In genomic region chr15:51750942-51751686, GRCh38 we compare ENCODE assay signal across 8 cellular contexts. TPM values are rescaled to one million over a fixed set of nuclear protein-coding genes. Genes with fewer than 3 reads are reported as not detected.
DNase-seq lines count a peak whose midpoint lies in the region; ATAC-seq, FAIRE-seq and TF ChIP-seq lines count a peak whose summit lies in the region.

Gene TMOD2 (plus strand): TSS chr15:51751597. CDS start chr15:51766442, 14,845 bp downstream.

- H3K27me3 ChIP-seq in HUES48 (ENCODE audit: control insufficient read depth, insufficient read depth, low read length) = peaks cover 60% of the 10 kb centered on the region
- H3K27me3 ChIP-seq in keratinocyte (ENCODE audit: control insufficient read depth, extremely low read depth, insufficient read depth, low read length) = peaks cover 4% of the 10 kb centered on the region

- dilution Hi-C loops in keratinocyte (cut with MboI; ENCODE audit: extremely low pct_ligation_motif_present, low sequenced_read_pairs) = no loop called here

- DNase-seq in DMS153 treated with DMSO at 0.1 percent for 48 hours (lab: John Stamatoyannopoulos, UW; ENCODE audit: unreplicated experiment) (peak; percentile 18), T-helper 9 cell (peak; percentile 37), keratinocyte (ENCODE audit: low read depth, low spot score) (no peak), Kasumi-1 (lab: John Stamatoyannopoulos, UW) (no peak)
- DNase-seq in central memory CD4-positive, alpha-beta T cell = peak; percentile 44
- DNase-seq in stimulated activated CD4-positive, alpha-beta T cell treated with anti-CD3 and anti-CD28 coated beads, Interleukin-12 subunit alpha, Interleukin-12 subunit beta, amount 100 ng/mL, for 4 hours = peak; percentile 63

- H3K36me3 ChIP-seq in HUES48 (ENCODE audit: control insufficient read depth, insufficient read depth, low read length) = no peaks in the 10 kb centered on the region
- H3K36me3 ChIP-seq in keratinocyte (ENCODE audit: control insufficient read depth in 2 of 2, extremely low read depth in 1 of 2, insufficient read depth in 2 of 2, low read length in 2 of 2) = no peaks in the 10 kb centered on the region

- H3K9me3 ChIP-seq in HUES48 (ENCODE audit: control insufficient read depth, insufficient read depth, low read length) (no peaks in the 10 kb centered on the region), keratinocyte (ENCODE audit: control insufficient read depth, low read depth, low read length) (no peaks in the 10 kb centered on the region)

- FAIRE-seq in keratinocyte (lab: Jason Lieb, UNC) = no peak

- H3K9me1 ChIP-seq in keratinocyte (ENCODE audit: control insufficient read depth, extremely low read depth, insufficient read depth, low read length) = no peaks in the 10 kb centered on the region

- no peak within 1 kb of the TSS for H3K9ac ChIP-seq in HUES48 (ENCODE audit: low read depth, low read length)
- peak within 1 kb of the TSS; percentile 11 for H3K9ac ChIP-seq in keratinocyte (ENCODE audit: control insufficient read depth, extremely low read depth, insufficient read depth, low read length)

- peak; percentile 77 for ATAC-seq in GM21360 (IDR thresholded peaks at IDR 0.05; ENCODE audit: unreplicated experiment)

- H3K79me2 ChIP-seq in keratinocyte (ENCODE audit: control insufficient read depth, insufficient read depth, low read length) = no peaks in the 10 kb centered on the region

- peak within 1 kb of the TSS; percentile 85 for H3K4me2 ChIP-seq in keratinocyte (ENCODE audit: control insufficient read depth, extremely low read depth, insufficient read depth, low read depth, low read length)

- peaks cover 5% of the 10 kb centered on the region for H3K4me1 ChIP-seq in HUES48 (ENCODE audit: control insufficient read depth, insufficient read depth, low read length)
- peaks cover 4% of the 10 kb centered on the region for H3K4me1 ChIP-seq in keratinocyte (ENCODE audit: control insufficient read depth, extremely low read depth, insufficient read depth, low read length)

- H3K27ac ChIP-seq in HUES48 (ENCODE audit: low read depth, low read length) = no peak within 1 kb of the TSS
- H3K27ac ChIP-seq in keratinocyte (ENCODE audit: control insufficient read depth, insufficient read depth, low read length) = no peak within 1 kb of the TSS

- H2AFZ ChIP-seq in keratinocyte (ENCODE audit: control insufficient read depth, low read length) = peak within 1 kb of the TSS; percentile 92

- H4K20me1 ChIP-seq in keratinocyte (ENCODE audit: control insufficient read depth, extremely low read depth, insufficient read depth, low read length) = no peaks in the 10 kb centered on the region

- no peak for TF ChIP-seq CTCF in keratinocyte (optimal IDR thresholded peaks at IDR 0.05 in 1 of 3, IDR thresholded peaks at IDR 0.05 in 1 of 3, conservative IDR thresholded peaks at IDR 0.05 in 1 of 3; ENCODE audit: extremely low read depth in 1 of 3, insufficient read depth in 2 of 3, low read length in 3 of 3)

- H3K4me3 ChIP-seq in HUES48 (ENCODE audit: low read depth, low read length) (peak within 1 kb of the TSS; percentile 87), keratinocyte (ENCODE audit: control insufficient read depth in 2 of 3, extremely low read depth in 1 of 3, insufficient read depth in 2 of 3, low read depth in 1 of 3, low read length in 3 of 3) (peak within 1 kb of the TSS; percentile 44 to 78 (median 70))

RNA-seq across cellular contexts. Expression of gene TMOD2, which starts in this region (rescaled TPM):
- polyA plus RNA-seq in keratinocyte = 3.1 to 5.8 TPM (median 5.2 TPM) in 3 replicates
- 2.2 TPM for polyA plus RNA-seq in keratinocyte (2011; ENCODE audit: low read depth)
- 3.4 and 6.3 TPM in 2 replicates for polyA plus RNA-seq in keratinocyte (2011; cell fraction: cytosol; rRNA removed)
- 7.7 and 8.7 TPM in 2 replicates for polyA plus RNA-seq in keratinocyte (2011; cell fraction: nucleus; rRNA removed)
- polyA plus RNA-seq in keratinocyte (2012; ENCODE audit: low replicate concordance) = 2.6 and 4.0 TPM in 2 replicates
- polyA minus RNA-seq in keratinocyte = 2.1 to 7.8 TPM (median 5.9 TPM) in 3 replicates
- 4.0 TPM for polyA minus RNA-seq in keratinocyte (2011; cell fraction: cytosol; rRNA and poly(A)+ RNA removed)
- polyA minus RNA-seq in keratinocyte (2011; cell fraction: nucleus; rRNA and poly(A)+ RNA removed) = 5.5 and 12.0 TPM in 2 replicates

Comparison
In these comparisons a context has a peak if more than half of its experiments do, and no peak if none do; other contexts are left out.
1. DNase-seq: peak in DMS153 treated with DMSO at 0.1 percent for 48 hours (single experiment), T-helper 9 cell (single experiment), central memory CD4-positive, alpha-beta T cell (single experiment) and stimulated activated CD4-positive, alpha-beta T cell treated with anti-CD3 and anti-CD28 coated beads, Interleukin-12 subunit alpha, Interleukin-12 subunit beta, amount 100 ng/mL, for 4 hours (single experiment); none in keratinocyte (single experiment) and Kasumi-1 (0 of 2).